Comparison of ENCODE assay signal across 12 cellular contexts in the genomic region with DNA sequence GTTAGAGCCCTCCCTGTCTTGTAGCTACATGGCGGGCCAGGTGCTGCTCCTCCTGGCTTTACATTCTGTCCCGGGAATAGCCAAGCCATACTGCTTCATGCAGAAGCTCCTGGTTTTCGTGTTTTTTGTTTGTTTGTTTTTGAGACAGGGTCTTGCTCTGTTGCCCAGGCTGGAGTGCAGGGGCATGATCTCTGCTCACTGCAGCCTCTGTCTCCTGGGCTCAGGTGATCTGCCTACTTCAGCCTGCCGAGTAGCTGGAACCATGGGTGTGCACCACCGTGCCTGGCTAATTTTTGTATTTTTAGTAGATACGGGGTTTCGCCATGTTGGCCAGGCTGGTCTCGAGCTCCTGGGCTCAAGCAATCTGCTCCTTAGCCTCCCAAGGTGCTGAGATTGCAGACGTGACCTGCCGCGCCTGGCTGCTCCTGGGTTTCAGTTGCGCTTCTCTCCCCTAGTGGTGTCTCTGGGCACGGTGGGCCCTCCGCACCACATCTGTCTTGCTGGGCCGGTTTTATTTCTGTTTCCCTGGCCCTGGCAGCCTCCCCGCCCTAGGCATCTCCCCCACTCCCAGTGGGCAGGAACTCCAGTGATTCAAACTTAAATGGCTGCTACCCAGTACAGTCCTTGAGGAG. TPM values are rescaled to one million over a fixed set of nuclear protein-coding genes. Genes with fewer than 3 reads are reported as not detected.
A peak's percentile ranks its signal among the peaks of the same experiment; 100 is the strongest.
DNase-seq lines count a peak whose midpoint lies in the region; ATAC-seq and TF ChIP-seq lines count a peak whose summit lies in the region.
"Had no signal": no experiment of that assay in that cellular context is flagged by ENCODE, and none has a peak within 500 bp of the region (broad histone marks: within the 10 kb centered on the region; RNA-seq: fewer than 3 reads in every experiment).

No MANE protein-coding gene starts in this region.

- no peak for DNase-seq in activated CD8-positive, alpha-beta memory T cell treated with anti-CD3 and anti-CD28 coated beads, Interleukin-2, amount 50 U/mL, for 4 hours
- DNase-seq in activated naive CD4-positive, alpha-beta T cell treated with anti-CD3 and anti-CD28 coated beads for 36 hours: no peak
- no peak for DNase-seq in CD14-positive monocyte (ENCODE audit: low spot score)
- no peak for DNase-seq in ecto neural progenitor cell (ENCODE audit: low spot score)
- DNase-seq: activated T-cell treated with anti-CD3 and anti-CD28 coated beads, Interleukin-2, amount 50 U/mL, for 48 hours; Caco-2; Kasumi-1; SIG-M5 had no signal

- H3K27me3 Mint-ChIP-seq in dendritic cell treated with granulocyte-macrophage colony-stimulating factor and Interleukin-4, amounts not matched to agents 40 ng/mL and 50 ng/mL, for 4 days: no peaks in the 10 kb centered on the region
- H3K27me3 Mint-ChIP-seq in activated naive CD4-positive, alpha-beta T cell treated with anti-CD3 and anti-CD28 coated beads for 36 hours (ENCODE audit: low read depth): no peaks in the 10 kb centered on the region
- no peaks in the 10 kb centered on the region for H3K27me3 Mint-ChIP-seq in CD14-positive monocyte (ENCODE audit: low read depth in 3 of 3)

- H3K9me3 Mint-ChIP-seq in dendritic cell treated with granulocyte-macrophage colony-stimulating factor and Interleukin-4, amounts not matched to agents 40 ng/mL and 50 ng/mL, for 4 days: no peaks in the 10 kb centered on the region
- peaks cover 3% of the 10 kb centered on the region for H3K9me3 Mint-ChIP-seq in activated naive CD4-positive, alpha-beta T cell treated with anti-CD3 and anti-CD28 coated beads for 36 hours
- no peaks in the 10 kb centered on the region for H3K9me3 Mint-ChIP-seq in CD14-positive monocyte

- H3K36me3 Mint-ChIP-seq in dendritic cell treated with granulocyte-macrophage colony-stimulating factor and Interleukin-4, amounts not matched to agents 40 ng/mL and 50 ng/mL, for 4 days (ENCODE audit: low read depth): peaks cover 6% of the 10 kb centered on the region
- H3K36me3 Mint-ChIP-seq in activated naive CD4-positive, alpha-beta T cell treated with anti-CD3 and anti-CD28 coated beads for 36 hours (ENCODE audit: low read depth): peaks cover 2% of the 10 kb centered on the region
- peaks cover 4 to 7% of the 10 kb centered on the region in 2 donors for H3K36me3 Mint-ChIP-seq in CD14-positive monocyte

- H3K4me1 Mint-ChIP-seq in dendritic cell treated with granulocyte-macrophage colony-stimulating factor and Interleukin-4, amounts not matched to agents 40 ng/mL and 50 ng/mL, for 4 days (ENCODE audit: low read depth): peaks cover 51% of the 10 kb centered on the region
- peaks cover 55% of the 10 kb centered on the region for H3K4me1 Mint-ChIP-seq in activated naive CD4-positive, alpha-beta T cell treated with anti-CD3 and anti-CD28 coated beads for 36 hours (ENCODE audit: low read depth)
- peaks cover 39% of the 10 kb centered on the region for H3K4me1 Mint-ChIP-seq in CD14-positive monocyte

- no peak overlapping the region for H3K4me3 Mint-ChIP-seq in dendritic cell treated with granulocyte-macrophage colony-stimulating factor and Interleukin-4, amounts not matched to agents 40 ng/mL and 50 ng/mL, for 4 days
- no peak overlapping the region for H3K4me3 Mint-ChIP-seq in activated naive CD4-positive, alpha-beta T cell treated with anti-CD3 and anti-CD28 coated beads for 36 hours
- H3K4me3 Mint-ChIP-seq in CD14-positive monocyte: peak overlapping the region in 1 of 2 donors; percentile 17

- ATAC-seq in GM19468 (IDR thresholded peaks at IDR 0.05; ENCODE audit: extremely low read depth, unreplicated experiment): peak; percentile 88
- ATAC-seq in HG03066 (IDR thresholded peaks at IDR 0.05; ENCODE audit: low read depth, unreplicated experiment): peak; percentile 91

- TF ChIP-seq CTCF in GM12873 (IDR thresholded peaks at IDR 0.05; ENCODE audit: insufficient read depth, low read depth, low read length, missing control alignments) (peak; percentile 71), CD14-positive monocyte (IDR thresholded peaks at IDR 0.05) (no peak)

- CTCF ChIA-PET in activated naive CD4-positive, alpha-beta T cell treated with anti-CD3 and anti-CD28 coated beads for 36 hours (lab: Charles Lee): interaction anchor here (2.0 to 2.3 kb wide), 2 partner anchors 8 to 11 kb away, joined by 6 to 10 read pairs; no protein-coding TSS in a partner anchor

- intact Hi-C loops in dendritic cell treated with granulocyte-macrophage colony-stimulating factor and Interleukin-4, amounts not matched to agents 40 ng/mL and 50 ng/mL, for 4 days (cut with micrococcal nuclease): loop anchor here (10.0 kb wide), 1 partner anchor 146 kb away; no protein-coding TSS in a partner anchor
- intact Hi-C loops in activated naive CD4-positive, alpha-beta T cell treated with anti-CD3 and anti-CD28 coated beads for 36 hours (cut with micrococcal nuclease): no loop called here
- intact Hi-C loops in CD14-positive monocyte (cut with micrococcal nuclease): no loop called here

- H3K27ac Mint-ChIP-seq in dendritic cell treated with granulocyte-macrophage colony-stimulating factor and Interleukin-4, amounts not matched to agents 40 ng/mL and 50 ng/mL, for 4 days: peak overlapping the region; percentile 7
- no peak overlapping the region for H3K27ac Mint-ChIP-seq in activated naive CD4-positive, alpha-beta T cell treated with anti-CD3 and anti-CD28 coated beads for 36 hours
- H3K27ac Mint-ChIP-seq in CD14-positive monocyte: peak overlapping the region in 2 of 7 donors; percentile 3 to 4

RNA-seq across cellular contexts. Expression of a gene that starts 12.9 kb away (rescaled TPM):
- total RNA-seq in activated naive CD4-positive, alpha-beta T cell treated with anti-CD3 and anti-CD28 coated beads for 36 hours: 10 to 100 TPM; 23.8 to 24.3 TPM
- polyA plus RNA-seq in CD14-positive monocyte: 1 to 10 TPM; 2.9 to 4.2 TPM
